1 cellular context compared by ENCODE assay signal in genomic region chr5:134003064-134003956, GRCh38.
TF ChIP-seq lines count a peak whose summit lies in the region.

No MANE protein-coding gene starts in this region.

TF ChIP-seq in GM12878, 131 proteins besides CTCF, POLR2A, EP300 and RAD21 (continued from another document):
- TF ChIP-seq MTA3 (IDR thresholded peaks at IDR 0.05; ENCODE audit: borderline replicate concordance, low read length) (no peak), PKNOX1 (IDR thresholded peaks at IDR 0.05) (no peak), ZSCAN29 (IDR thresholded peaks at IDR 0.05) (0 out of 2 replicates have a peak, but pooled peaks have one; percentile 5), MEF2B (IDR thresholded peaks at IDR 0.05; ENCODE audit: partially characterized antibody, poor library complexity, severe bottlenecking) (no peak), RELB (IDR thresholded peaks at IDR 0.05; ENCODE audit: low read depth) (0 out of 2 replicates have a peak, but pooled peaks have one; percentile 42), CEBPB (IDR thresholded peaks at IDR 0.05; ENCODE audit: borderline replicate concordance in 1 of 2, low read depth in 2 of 2, low read length in 2 of 2) (no peak), BHLHE40 (IDR thresholded peaks at IDR 0.05; ENCODE audit: borderline replicate concordance in 1 of 2, low read depth in 2 of 2, low read length in 1 of 2) (no peak), TAF1 (IDR thresholded peaks at IDR 0.05; ENCODE audit: borderline replicate concordance, low read depth, low read length) (peak; percentile 8; the same call in 1 of the 2 replicates), BCL3 (IDR thresholded peaks at IDR 0.05; ENCODE audit: borderline replicate concordance, insufficient read depth, low read depth, low read length, poor library complexity, severe bottlenecking) (no peak), NFIC (IDR thresholded peaks at IDR 0.05; ENCODE audit: low read depth, low read length) (0 out of 2 replicates have a peak, but pooled peaks have one; percentile 23), CBX3 (IDR thresholded peaks at IDR 0.05; ENCODE audit: borderline replicate concordance, low read depth) (no peak), HCFC1 (IDR thresholded peaks at IDR 0.05; ENCODE audit: low read length) (no peak), DPF2 (IDR thresholded peaks at IDR 0.05) (peak; percentile 39; the same call in 1 of the 2 replicates), BCLAF1 (IDR thresholded peaks at IDR 0.05) (no peak), MXI1 (IDR thresholded peaks at IDR 0.05; ENCODE audit: low read depth, low read length) (peak; percentile 10; the same call in 1 of the 2 replicates), NR2F1 (conservative IDR thresholded peaks at IDR 0.05) (no peak), CBFB (IDR thresholded peaks at IDR 0.05; ENCODE audit: low read depth) (0 out of 2 replicates have a peak, but pooled peaks have one; percentile 36), NBN (IDR thresholded peaks at IDR 0.05) (no peak)
